In the genomic region with DNA sequence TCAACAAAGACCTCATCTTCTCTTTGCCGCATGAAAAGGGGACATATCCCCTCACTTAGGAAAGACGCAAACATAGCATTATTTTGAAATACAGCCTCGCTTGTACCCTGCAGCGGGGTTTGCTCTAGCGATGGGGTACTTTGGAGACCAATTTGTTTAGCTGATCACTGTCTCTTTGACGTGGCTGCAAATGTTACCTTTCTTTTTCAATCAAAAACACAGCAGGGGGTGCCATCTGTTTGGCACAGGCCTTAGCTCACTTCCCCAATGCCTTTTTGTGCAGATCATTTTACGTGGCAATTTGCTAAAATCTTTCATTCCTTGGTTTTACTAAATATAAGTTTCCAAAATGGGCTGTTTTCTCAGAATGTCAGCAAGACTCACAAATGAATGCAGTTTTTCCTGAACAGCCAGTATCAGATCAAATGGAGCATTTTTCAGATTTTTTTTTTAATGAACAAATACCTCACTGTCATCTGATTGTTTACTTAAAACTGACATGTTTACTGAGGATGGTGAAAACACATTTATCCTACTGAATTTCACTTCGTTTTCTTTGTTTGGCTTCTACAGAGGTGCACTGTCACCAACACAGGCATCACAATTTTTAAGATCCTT, we compare ENCODE assay signal across 14 cellular contexts.
DNase-seq lines count a peak whose midpoint lies in the region; ATAC-seq, FAIRE-seq and TF ChIP-seq lines count a peak whose summit lies in the region.
"Had no signal": no experiment of that assay in that cellular context is flagged by ENCODE, and none has a peak within 500 bp of the region (broad histone marks: within the 10 kb centered on the region; RNA-seq: fewer than 3 reads in every experiment).

No MANE protein-coding gene starts in this region.

- POLR2A ChIA-PET in PC-3 (lab: Charles Lee; ENCODE audit: unreplicated experiment), result no interaction called here

- no peak for TF ChIP-seq CTCF in GM23338 (conservative IDR thresholded peaks at IDR 0.05; ENCODE audit: low read depth in 2 of 2)
- TF ChIP-seq CTCF in PC-3 (conservative IDR thresholded peaks at IDR 0.05; ENCODE audit: low read depth, low read length), result no peak
- no peak for TF ChIP-seq CTCF in heart left ventricle (IDR thresholded peaks at IDR 0.05)

- peaks cover 64% of the 10 kb centered on the region for H3K4me1 Mint-ChIP-seq in GM23338

- WGBS in mesodermal cell (ENCODE audit: insufficient coverage in 2 of 2), 2 experiments, result 13 to 16% methylated on average over 5 to 6 of the region's 8 CpGs
- WGBS in heart left ventricle, 4 donors, result 71 to 81% (median 76%) methylated on average over 8 of the region's 8 CpGs

- H3K79me2 ChIP-seq in GM23338 (replicated peaks; ENCODE audit: insufficient read depth), result no peaks in the 10 kb centered on the region
- no peaks in the 10 kb centered on the region for H3K79me2 ChIP-seq in PC-3 (ENCODE audit: low read length)

- TF ChIP-seq POLR2A in heart left ventricle (IDR thresholded peaks at IDR 0.05), result no peak

- CTCF ChIA-PET in PC-3 (lab: Charles Lee), result interaction anchor here (0.5 to 0.6 kb wide), 2 partner anchors 151 to 290 kb away, joined by 5 to 7 read pairs; no protein-coding TSS in a partner anchor

- no peaks in the 10 kb centered on the region for H4K20me1 ChIP-seq in GM23338 (replicated peaks; ENCODE audit: insufficient read depth)
- H4K20me1 ChIP-seq in PC-3 (ENCODE audit: low read length), result no peaks in the 10 kb centered on the region

- peak overlapping the region; percentile 85 for H3K4me2 ChIP-seq in GM23338
- no peak overlapping the region for H3K4me2 ChIP-seq in PC-3 (ENCODE audit: low read length)

- H3K9me3 ChIP-seq in PC-3 (ENCODE audit: low read length) (no peaks in the 10 kb centered on the region), mesodermal cell (ENCODE audit: control insufficient read depth, low read length) (no peaks in the 10 kb centered on the region), heart left ventricle (no peaks in the 10 kb centered on the region)
- H3K9me3 ChIP-seq: prostate gland had no signal

- H3K4me3 Mint-ChIP-seq in GM23338, result peak overlapping the region; percentile 60

- H3K9me3 Mint-ChIP-seq in GM23338, result no peaks in the 10 kb centered on the region

- intact Hi-C loops in PC-3 (cut with micrococcal nuclease) (no loop called here), heart left ventricle (cut with DNase I) (no loop called here)

- H3K27ac ChIP-seq in GM23338 (ENCODE audit: low read depth) (peak overlapping the region; percentile 85), PC-3 (ENCODE audit: low read length) (no peak overlapping the region), mesodermal cell (ENCODE audit: low read depth, low read length, severe bottlenecking) (peak overlapping the region; percentile 54), heart left ventricle (no peak overlapping the region)
- H3K27ac ChIP-seq: prostate gland had no signal

- H2AFZ ChIP-seq in GM23338 (no peak overlapping the region), PC-3 (ENCODE audit: low read length) (no peak overlapping the region)

- H3K4me3 ChIP-seq in GM23338 (peak overlapping the region; percentile 52), PC-3 (ENCODE audit: low read length) (no peak overlapping the region), mesodermal cell (ENCODE audit: extremely low read depth, insufficient read depth, low read length, poor library complexity, severe bottlenecking) (no peak overlapping the region), heart left ventricle (no peak overlapping the region)
- H3K4me3 ChIP-seq: prostate gland had no signal

- H3K27me3 Mint-ChIP-seq in GM23338 (ENCODE audit: insufficient read depth, low read depth, poor library complexity), result peaks cover 2% of the 10 kb centered on the region

- H3K36me3 ChIP-seq in GM23338 (ENCODE audit: insufficient read depth) (no peaks in the 10 kb centered on the region), PC-3 (ENCODE audit: low read depth, low read length) (no peaks in the 10 kb centered on the region), mesodermal cell (ENCODE audit: control insufficient read depth, insufficient read depth, low read length) (no peaks in the 10 kb centered on the region), heart left ventricle (no peaks in the 10 kb centered on the region)
- H3K36me3 ChIP-seq: prostate gland had no signal

- BruUV-seq in PC-3 (replicated peaks; lab: Mats Ljungman, UMichigan), result no TSS peak

- DNase-seq in GM23338 (ENCODE audit: low spot score) (peak; percentile 67), NCI-H2081 treated with DMSO at 0.1 percent for 48 hours (lab: John Stamatoyannopoulos, UW) (peak; percentile 92), PC-3 (peak; percentile 23), heart left ventricle (no peak), frontal cortex (ENCODE audit: low spot score in 2 of 2) (no peak)
- DNase-seq: activated naive CD4-positive, alpha-beta T cell treated with anti-CD3 and anti-CD28 coated beads, Interleukin-2, amount 50 U/mL, for 16 hours; AML-193; mesendoderm; SHP77 treated with DMSO at 0.1 percent for 48 hours; stimulated activated CD4-positive, alpha-beta T cell treated with anti-CD3 and anti-CD28 coated beads, Interleukin-1b, Interleukin-23, amount 100 ng/mL, for 48 hours had no signal

- H3K27me3 ChIP-seq in GM23338 (ENCODE audit: insufficient read depth), result no peaks in the 10 kb centered on the region
- H3K27me3 ChIP-seq in PC-3 (ENCODE audit: low read length), result no peaks in the 10 kb centered on the region
- peaks cover 0 to 58% (median 7%) of the 10 kb centered on the region in 9 donors for H3K27me3 ChIP-seq in heart left ventricle

- H3K36me3 Mint-ChIP-seq in GM23338 (ENCODE audit: low read depth), result no peaks in the 10 kb centered on the region

- H3K9ac ChIP-seq in PC-3 (ENCODE audit: low read length), result no peak overlapping the region

- FAIRE-seq in frontal cortex (lab: Jason Lieb, UNC), result no peak

- H3F3A ChIP-seq in GM23338 (replicated peaks; ENCODE audit: low read depth) (0 out of 2 replicates have a peak, but pooled peaks cover 3% of the 10 kb centered on the region), PC-3 (ENCODE audit: low read length, unreplicated experiment) (no peaks in the 10 kb centered on the region)

- H3K4me1 ChIP-seq in GM23338 (ENCODE audit: insufficient read depth), result peaks cover 62% of the 10 kb centered on the region
- peaks cover 19% of the 10 kb centered on the region for H3K4me1 ChIP-seq in PC-3 (ENCODE audit: insufficient read depth, low read length)
- no peaks in the 10 kb centered on the region for H3K4me1 ChIP-seq in mesodermal cell (ENCODE audit: control insufficient read depth, insufficient read depth, low read length, poor library complexity, severe bottlenecking)
- peaks cover 0 to 5% (median 0%) of the 10 kb centered on the region in 12 donors for H3K4me1 ChIP-seq in heart left ventricle
- H3K4me1 ChIP-seq: prostate gland had no signal

- H3K27ac Mint-ChIP-seq in GM23338, result no peak overlapping the region

- ATAC-seq in GM23338 (peak; percentile 61), PC-3 (no peak), heart left ventricle (no peak), HG02623 (IDR thresholded peaks at IDR 0.05; ENCODE audit: unreplicated experiment) (no peak), GM18520 (IDR thresholded peaks at IDR 0.05; ENCODE audit: unreplicated experiment) (no peak)

- H3K9me2 ChIP-seq in GM23338 (ENCODE audit: insufficient read depth) (no peaks in the 10 kb centered on the region), PC-3 (replicated peaks; ENCODE audit: low read length) (no peaks in the 10 kb centered on the region)

TF ChIP-seq in GM23338, 12 proteins besides CTCF, POLR2A, EP300 and RAD21 (continues in another document):
- TF ChIP-seq POLR2AphosphoS5 (IDR thresholded peaks at IDR 0.05; ENCODE audit: low read depth) (no peak), NANOG (IDR thresholded peaks at IDR 0.05; ENCODE audit: borderline replicate concordance) (peak; percentile 27; the same call in 1 of the 2 replicates)

Comparison
In these comparisons a context has a peak if more than half of its experiments do, and no peak if none do; other contexts are left out.
1. DNase-seq: peak in GM23338 (single experiment), NCI-H2081 treated with DMSO at 0.1 percent for 48 hours (single experiment) and PC-3 (single experiment); none in heart left ventricle (0 of 5) and frontal cortex (0 of 2).
2. H3K27ac ChIP-seq: peak in GM23338 (single experiment) and mesodermal cell (single experiment); none in PC-3 (single experiment) and heart left ventricle (0 of 12).